In genomic region chr1:24683713-24684162, GRCh38 we compare ENCODE assay signal across 9 cellular contexts. TPM values are rescaled to one million over a fixed set of nuclear protein-coding genes. Genes with fewer than 3 reads are reported as not detected.
DNase-seq lines count a peak whose midpoint lies in the region; ATAC-seq and TF ChIP-seq lines count a peak whose summit lies in the region.
"Had no signal": no experiment of that assay in that cellular context is flagged by ENCODE, and none has a peak within 500 bp of the region (broad histone marks: within the 10 kb centered on the region; RNA-seq: fewer than 3 reads in every experiment).

No MANE protein-coding gene starts in this region.

- no peaks in the 10 kb centered on the region for H3K9me3 Mint-ChIP-seq in endothelial cell (ENCODE audit: unreplicated experiment)
- H3K9me3 Mint-ChIP-seq: stimulated activated memory B cell treated with anti-CD40 and anti-IgM and Interleukin-4, amounts not matched to agents 10 μg/mL and 1 μg/mL and 100 μg/mL, for 72 hours had no signal

- TF ChIP-seq CTCF in NB4 (IDR thresholded peaks at IDR 0.05; ENCODE audit: low read depth, low read length) = no peak
- no peak for TF ChIP-seq CTCF in endothelial cell (IDR thresholded peaks at IDR 0.05; ENCODE audit: unreplicated experiment)

- H3K4me1 Mint-ChIP-seq in endothelial cell (ENCODE audit: unreplicated experiment) = peaks cover 2% of the 10 kb centered on the region

- H3K27me3 Mint-ChIP-seq in endothelial cell (ENCODE audit: unreplicated experiment) = peaks cover 3% of the 10 kb centered on the region
- H3K27me3 Mint-ChIP-seq: stimulated activated memory B cell treated with anti-CD40 and anti-IgM and Interleukin-4, amounts not matched to agents 10 μg/mL and 1 μg/mL and 100 μg/mL, for 72 hours had no signal

- TF ChIP-seq POLR2A in NB4 (IDR thresholded peaks at IDR 0.05; ENCODE audit: extremely low read depth, insufficient read length) = no peak

- H3K4me3 Mint-ChIP-seq in endothelial cell (ENCODE audit: unreplicated experiment) = no peak overlapping the region
- H3K4me3 Mint-ChIP-seq: stimulated activated memory B cell treated with anti-CD40 and anti-IgM and Interleukin-4, amounts not matched to agents 10 μg/mL and 1 μg/mL and 100 μg/mL, for 72 hours had no signal

- no peak overlapping the region for H3K27ac Mint-ChIP-seq in endothelial cell (ENCODE audit: unreplicated experiment)
- H3K27ac Mint-ChIP-seq: stimulated activated memory B cell treated with anti-CD40 and anti-IgM and Interleukin-4, amounts not matched to agents 10 μg/mL and 1 μg/mL and 100 μg/mL, for 72 hours had no signal

- no peaks in the 10 kb centered on the region for H3K36me3 Mint-ChIP-seq in endothelial cell (ENCODE audit: low read depth, unreplicated experiment)
- H3K36me3 Mint-ChIP-seq: stimulated activated memory B cell treated with anti-CD40 and anti-IgM and Interleukin-4, amounts not matched to agents 10 μg/mL and 1 μg/mL and 100 μg/mL, for 72 hours had no signal

- no peak overlapping the region for H3K4me3 ChIP-seq in NB4 (ENCODE audit: low read depth, low read length)

- DNase-seq in AG20443 (ENCODE audit: low spot score) (peak; percentile 83), NB4 (ENCODE audit: low read depth) (peak; percentile 21), epidermal melanocyte (ENCODE audit: insufficient read length, low spot score) (peak; percentile 60), mucosa of gallbladder (ENCODE audit: low spot score) (peak; percentile 69), NCI-H1436 (lab: John Stamatoyannopoulos, UW) (no peak), endothelial cell (ENCODE audit: low spot score) (no peak), cerebellar cortex (ENCODE audit: low spot score) (no peak)

- no peak for ATAC-seq in GM18867 (IDR thresholded peaks at IDR 0.05; ENCODE audit: unreplicated experiment)
- ATAC-seq: stimulated activated memory B cell treated with anti-CD40 and anti-IgM and Interleukin-4, amounts not matched to agents 10 μg/mL and 1 μg/mL and 100 μg/mL, for 72 hours had no signal

RNA-seq across cellular contexts. Expression of gene SRRM1, which starts 40.6 kb away (rescaled TPM):
- total RNA-seq in mucosa of gallbladder (84.3 TPM), endothelial cell (ENCODE audit: unreplicated experiment) (126 TPM)

Comparison
In these comparisons a context has a peak if more than half of its experiments do, and no peak if none do; other contexts are left out.
1. DNase-seq: peak in AG20443 (single experiment), NB4 (single experiment), epidermal melanocyte (single experiment) and mucosa of gallbladder (single experiment); none in NCI-H1436 (single experiment), endothelial cell (single experiment) and cerebellar cortex (single experiment).